In the genomic region with DNA sequence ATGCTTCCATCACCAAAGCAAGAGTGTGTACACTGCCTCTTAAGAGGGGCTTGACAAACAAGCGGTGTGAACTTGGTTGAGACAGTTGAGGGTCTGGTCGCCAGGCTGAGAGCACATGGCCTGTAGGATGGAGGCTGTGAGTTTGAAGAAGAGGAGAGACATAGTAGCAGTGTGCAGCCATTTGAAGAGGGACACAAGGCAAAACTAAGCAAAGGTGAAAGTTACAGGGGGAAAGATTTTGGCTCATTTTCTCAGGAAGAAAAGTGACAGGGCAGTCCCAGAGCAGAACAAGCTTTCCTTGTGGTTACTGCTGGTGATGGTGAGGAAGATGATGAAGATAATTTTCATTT, we compare ENCODE assay signal across 19 cellular contexts.
"Had no signal": no experiment of that assay in that cellular context is flagged by ENCODE, and none has a peak within 500 bp of the region (broad histone marks: within the 10 kb centered on the region; RNA-seq: fewer than 3 reads in every experiment).

No MANE protein-coding gene starts in this region.

- H3K27me3 Mint-ChIP-seq: activated CD4-positive, alpha-beta T cell treated with anti-CD3 and anti-CD28 coated beads for 36 hours; activated naive CD8-positive, alpha-beta T cell treated with anti-CD3 and anti-CD28 coated beads for 36 hours had no signal

- H3K4me3 Mint-ChIP-seq: activated CD4-positive, alpha-beta T cell treated with anti-CD3 and anti-CD28 coated beads for 36 hours; activated naive CD8-positive, alpha-beta T cell treated with anti-CD3 and anti-CD28 coated beads for 36 hours; memory B cell; neural progenitor cell had no signal

- H3K9me3 ChIP-seq: ascending aorta, heart right ventricle, left lung, ovary, stomach, tibial artery, vagina had no signal

- H3K4me3 ChIP-seq: ascending aorta, heart right ventricle, left lung, neural progenitor cell, ovary, stomach, tibial artery, vagina had no signal

- H3K27ac ChIP-seq: ascending aorta, heart right ventricle, left lung, neural progenitor cell, ovary, stomach, tibial artery, vagina, WERI-Rb-1 had no signal

- H3K4me2 ChIP-seq: neural progenitor cell had no signal

- H3K36me3 ChIP-seq: ascending aorta, heart right ventricle, left lung, neural progenitor cell, ovary, stomach, tibial artery, vagina, WERI-Rb-1 had no signal

- H3K27ac Mint-ChIP-seq: activated naive CD8-positive, alpha-beta T cell treated with anti-CD3 and anti-CD28 coated beads for 36 hours; memory B cell; neural progenitor cell had no signal

- H2AFZ ChIP-seq: neural progenitor cell had no signal

- H3K27me3 ChIP-seq: ascending aorta, heart right ventricle, left lung, neural progenitor cell, ovary, stomach, tibial artery, vagina had no signal

- H3K9me3 Mint-ChIP-seq: activated naive CD8-positive, alpha-beta T cell treated with anti-CD3 and anti-CD28 coated beads for 36 hours; memory B cell; neural progenitor cell had no signal

- H3K9ac ChIP-seq: neural progenitor cell had no signal

- DNase-seq: activated gamma-delta T cell treated with Interleukin-2 at 50 U/mL for 16 hours; activated naive CD8-positive, alpha-beta T cell treated with anti-CD3 and anti-CD28 coated beads for 36 hours; activated T-cell treated with anti-CD3 and anti-CD28 coated beads for 4 hours; effector CD8-positive, alpha-beta T cell; heart right ventricle; ovary; stimulated activated CD4-positive, alpha-beta T cell treated with anti-CD3 and anti-CD28 coated beads, Interleukin-4, amount 100 ng/mL, for 4 hours; stomach; tibial artery; WERI-Rb-1 had no signal

- H3K4me1 Mint-ChIP-seq: memory B cell had no signal

- FAIRE-seq: colon, frontal cortex, islet of Langerhans had no signal

- H3K36me3 Mint-ChIP-seq: activated naive CD8-positive, alpha-beta T cell treated with anti-CD3 and anti-CD28 coated beads for 36 hours; memory B cell; neural progenitor cell had no signal

- H3K4me1 ChIP-seq: ascending aorta, neural progenitor cell, tibial artery, vagina had no signal
